21 cellular contexts compared by ENCODE assay signal in the genomic region with DNA sequence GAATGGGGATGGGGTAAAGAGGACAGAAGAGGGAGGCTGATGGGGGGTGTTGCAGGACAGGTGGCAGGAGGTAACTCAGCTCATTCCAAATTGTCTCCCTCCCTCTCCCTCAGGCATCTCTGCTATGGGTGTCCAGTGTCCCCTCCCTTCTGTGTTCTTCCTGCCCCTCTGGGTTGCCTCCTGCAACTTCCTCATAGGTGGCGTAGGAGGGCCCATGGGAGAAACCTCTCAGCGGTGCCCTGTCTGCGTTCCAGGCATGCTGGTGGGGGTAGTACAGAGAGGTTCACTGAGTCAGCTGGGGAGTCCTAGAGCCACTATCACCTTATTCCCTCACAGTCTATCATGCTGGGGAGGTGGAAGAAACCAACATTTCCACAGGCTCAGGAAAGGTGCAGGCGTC. TPM values are rescaled to one million over a fixed set of nuclear protein-coding genes. Genes with fewer than 3 reads are reported as not detected.
DNase-seq lines count a peak whose midpoint lies in the region; ATAC-seq and TF ChIP-seq lines count a peak whose summit lies in the region.
"Had no signal": no experiment of that assay in that cellular context is flagged by ENCODE, and none has a peak within 500 bp of the region (broad histone marks: within the 10 kb centered on the region; RNA-seq: fewer than 3 reads in every experiment).

No MANE protein-coding gene starts in this region.

- TF ChIP-seq POLR2A in NB4 (IDR thresholded peaks at IDR 0.05; ENCODE audit: extremely low read depth, insufficient read length), result no peak

- H2BK120ac ChIP-seq in trophoblast cell (ENCODE audit: insufficient read depth, low read length, poor library complexity), result no peak overlapping the region

- H3K4me1 ChIP-seq in BLaER1 treated with 17β-estradiol and CSF1 and Interleukin-3, amounts not matched to agents 10 nM and 100 nM, result peaks cover 17 to 34% (median 25%) of the 10 kb centered on the region in 10 experiments; a peak in 19 of 20 replicates
- H3K4me1 ChIP-seq in trophoblast cell (ENCODE audit: control insufficient read depth in 1 of 2, insufficient read depth in 2 of 2, low read length in 2 of 2), result peaks cover 7 to 8% of the 10 kb centered on the region in 2 experiments

- H3K36me3 ChIP-seq in BLaER1 treated with 17β-estradiol and CSF1 and Interleukin-3, amounts not matched to agents 10 nM and 100 nM, result no peaks in the 10 kb centered on the region
- no peaks in the 10 kb centered on the region for H3K36me3 ChIP-seq in trophoblast cell (ENCODE audit: control insufficient read depth in 1 of 2, insufficient read depth in 2 of 2, low read length in 2 of 2)

- no peak overlapping the region for H4K8ac ChIP-seq in trophoblast cell (ENCODE audit: low read depth, low read length)

- H3K18ac ChIP-seq in trophoblast cell (ENCODE audit: low read length), result no peak overlapping the region

- WGBS in trophoblast cell (ENCODE audit: extremely low coverage, insufficient coverage, insufficient read length), result no CpG with 5 or more reads among the region's 4 CpGs

- TF ChIP-seq CTCF in NB4 (IDR thresholded peaks at IDR 0.05; ENCODE audit: low read depth, low read length), result no peak

- no peak overlapping the region for H3K9ac ChIP-seq in BLaER1 treated with 17β-estradiol and CSF1 and Interleukin-3, amounts not matched to agents 10 nM and 100 nM
- H3K9ac ChIP-seq in trophoblast cell (ENCODE audit: low read length), result no peak overlapping the region
- H3K9ac ChIP-seq: SK-N-SH had no signal

- no peak overlapping the region for H2AK5ac ChIP-seq in trophoblast cell (ENCODE audit: low read length)

- peaks cover 1% of the 10 kb centered on the region for H3K79me2 ChIP-seq in trophoblast cell (ENCODE audit: control insufficient read depth, insufficient read depth, low read length, poor library complexity)

- DNase-seq in CD1c-positive myeloid dendritic cell (ENCODE audit: extremely low spot score) (peak; percentile 59), NB4 (ENCODE audit: low read depth) (peak; percentile 76), left lobe of liver (ENCODE audit: low spot score) (no peak), OCI-M2 (lab: John Stamatoyannopoulos, UW; ENCODE audit: unreplicated experiment) (no peak), trophoblast cell (no peak), germinal center (ENCODE audit: low spot score) (no peak)
- DNase-seq: GDM1, HFFc6, IMR-90, NCI-H1048, NCI-H1436 treated with DMSO at 0.1 percent for 48 hours, NCI-H2029 treated with DMSO at 0.1 percent for 48 hours, NCI-H510A, NCI-H82 had no signal

- no peak overlapping the region for H2BK5ac ChIP-seq in trophoblast cell (ENCODE audit: low read depth, low read length, poor library complexity)

- peaks cover 29 to 47% (median 35%) of the 10 kb centered on the region in 11 experiments for H3K27me3 ChIP-seq in BLaER1 treated with 17β-estradiol and CSF1 and Interleukin-3, amounts not matched to agents 10 nM and 100 nM
- H3K27me3 ChIP-seq in trophoblast cell (ENCODE audit: insufficient read depth, low read length), result peaks cover 5% of the 10 kb centered on the region

- no peak overlapping the region for H4K12ac ChIP-seq in trophoblast cell (ENCODE audit: low read depth, low read length)

- peak overlapping the region in 10 of 11 experiments; percentile 0 to 90 (median 41); a peak in 16 of 22 replicates for H3K4me2 ChIP-seq in BLaER1 treated with 17β-estradiol and CSF1 and Interleukin-3, amounts not matched to agents 10 nM and 100 nM
- H3K4me2 ChIP-seq in trophoblast cell (ENCODE audit: low read length), result no peak overlapping the region
- H3K4me2 ChIP-seq: SK-N-SH had no signal

- peaks cover 6% of the 10 kb centered on the region for H3K79me1 ChIP-seq in trophoblast cell (ENCODE audit: low read length)

- ATAC-seq in left lobe of liver, result peak; percentile 17

- no peak overlapping the region for H3K23ac ChIP-seq in trophoblast cell (ENCODE audit: low read length)

- H3K27ac ChIP-seq in BLaER1 treated with 17β-estradiol and CSF1 and Interleukin-3, amounts not matched to agents 10 nM and 100 nM, result no peak overlapping the region
- H3K27ac ChIP-seq in trophoblast cell (ENCODE audit: low read depth, low read length), result no peak overlapping the region

- no peak overlapping the region for H2BK12ac ChIP-seq in trophoblast cell (ENCODE audit: low read length)

- H2AFZ ChIP-seq in trophoblast cell (ENCODE audit: insufficient read depth, low read length, poor library complexity), result no peak overlapping the region

- H3K9me3 ChIP-seq in BLaER1 treated with 17β-estradiol and CSF1 and Interleukin-3, amounts not matched to agents 10 nM and 100 nM (replicated peaks in 1 of 11), result peaks cover 0 to 4% (median 0%) of the 10 kb centered on the region in 11 experiments; a peak in 2 of 22 replicates
- H3K9me3 ChIP-seq in trophoblast cell (ENCODE audit: insufficient read depth, low read depth, low read length), result no peaks in the 10 kb centered on the region
- H3K9me3 ChIP-seq: SK-N-SH had no signal

- H3K14ac ChIP-seq in trophoblast cell (ENCODE audit: low read length), result no peak overlapping the region

- H3K4me3 ChIP-seq in BLaER1 treated with 17β-estradiol and CSF1 and Interleukin-3, amounts not matched to agents 10 nM and 100 nM, result no peak overlapping the region
- H3K4me3 ChIP-seq in NB4 (ENCODE audit: low read depth, low read length) (no peak overlapping the region), trophoblast cell (ENCODE audit: low read depth, low read length) (no peak overlapping the region)

- no peak overlapping the region for H4K91ac ChIP-seq in trophoblast cell (ENCODE audit: low read depth, low read length)

- no peak overlapping the region for H3K4ac ChIP-seq in trophoblast cell (ENCODE audit: low read depth, low read length)

- H4K20me1 ChIP-seq in BLaER1 treated with 17β-estradiol and CSF1 and Interleukin-3, amounts not matched to agents 10 nM and 100 nM, result no peaks in the 10 kb centered on the region

RNA-seq across cellular contexts. Expression of a gene that starts 14.7 kb away (rescaled TPM):
- not detected for total RNA-seq in left lobe of liver
- not detected in 2 replicates for polyA plus RNA-seq in trophoblast cell (2013)
- total RNA-seq: H4; HFFc6; IMR-90; LHCN-M2; T-helper 1 cell treated with Interleukin-12 subunit alpha and Interleukin-12 subunit beta and Interleukin-4 antibody, amounts not matched to agents 30 ng/mL and 1 ng/mL, for 36 hours had no signal
- polyA plus RNA-seq: AG04450, BJ, IMR-90, SK-N-SH had no signal

RNA-seq across cellular contexts. Expression of a gene that starts 14.9 kb away (rescaled TPM):
- 1.9 TPM for total RNA-seq in left lobe of liver
- polyA plus RNA-seq in trophoblast cell (2013), result 0.01 TPM in 2 replicates
- total RNA-seq: H4; HFFc6; IMR-90; LHCN-M2; T-helper 1 cell treated with Interleukin-12 subunit alpha and Interleukin-12 subunit beta and Interleukin-4 antibody, amounts not matched to agents 30 ng/mL and 1 ng/mL, for 36 hours had no signal
- polyA plus RNA-seq: AG04450, BJ, IMR-90, SK-N-SH had no signal

RNA-seq across cellular contexts. Expression of a gene that starts 29.7 kb away (rescaled TPM):
- total RNA-seq in left lobe of liver, result 2.3 TPM
- 2.6 and 2.8 TPM in 2 replicates for polyA plus RNA-seq in trophoblast cell (2013)

RNA-seq across cellular contexts. Expression of a gene that starts 36.4 kb away (rescaled TPM):
- 6.6 TPM for total RNA-seq in left lobe of liver
- 32.6 and 35.6 TPM in 2 replicates for polyA plus RNA-seq in trophoblast cell (2013)

Comparison
In these comparisons a context has a peak if more than half of its experiments do, and no peak if none do; other contexts are left out.
1. DNase-seq: peak in CD1c-positive myeloid dendritic cell (single experiment) and NB4 (single experiment); none in left lobe of liver (single experiment), OCI-M2 (single experiment), trophoblast cell (0 of 2) and germinal center (single experiment).